19 cellular contexts compared by ENCODE assay signal in the genomic region with DNA sequence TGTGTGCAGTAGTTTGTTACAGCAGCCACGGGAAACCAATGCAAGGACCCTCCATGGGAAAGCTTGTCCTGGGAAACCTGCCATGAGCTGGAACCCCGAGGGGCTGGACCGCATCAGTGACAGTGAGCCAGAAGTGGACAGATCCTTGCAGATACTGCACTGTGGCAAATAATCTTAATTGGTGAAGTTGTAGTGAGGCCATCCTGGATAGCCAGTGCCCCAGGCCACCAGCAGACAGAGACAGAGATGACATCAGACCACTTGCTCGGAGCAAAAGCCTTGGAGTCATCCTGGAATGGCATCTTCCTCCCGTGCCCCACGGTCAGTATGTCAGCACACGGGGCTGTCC. TPM values are rescaled to one million over a fixed set of nuclear protein-coding genes. Genes with fewer than 3 reads are reported as not detected.
DNase-seq lines count a peak whose midpoint lies in the region; ATAC-seq and TF ChIP-seq lines count a peak whose summit lies in the region.
"Had no signal": no experiment of that assay in that cellular context is flagged by ENCODE, and none has a peak within 500 bp of the region (broad histone marks: within the 10 kb centered on the region; RNA-seq: fewer than 3 reads in every experiment).

No MANE protein-coding gene starts in this region.

- H4K91ac ChIP-seq in neuronal stem cell (ENCODE audit: low read depth, low read length, poor library complexity), result no peak overlapping the region

- peak; percentile 19; the same call in 2 of the 3 replicates for ATAC-seq in SK-N-SH treated with all-trans-retinoic acid at 6 μM for 48 hours

- no peak for TF ChIP-seq CTCF in right atrium auricular region (IDR thresholded peaks at IDR 0.05)

- no peak overlapping the region for H3K4me2 ChIP-seq in neuronal stem cell (ENCODE audit: insufficient read depth, low read length, poor library complexity, severe bottlenecking)

- no peak overlapping the region for H3K23ac ChIP-seq in neuronal stem cell (ENCODE audit: low read depth, low read length, poor library complexity)

- no peak overlapping the region for H2BK15ac ChIP-seq in neuronal stem cell (ENCODE audit: low read length)

- H3K4me1 ChIP-seq in right atrium auricular region (peaks cover 0 to 22% of the 10 kb centered on the region in 2 donors), neuronal stem cell (ENCODE audit: control insufficient read depth in 2 of 2, insufficient read depth in 1 of 2, low read depth in 1 of 2, low read length in 2 of 2) (peaks cover 0 to 14% of the 10 kb centered on the region in 2 donors)
- H3K4me1 ChIP-seq: HAP-1 had no signal

- no peak overlapping the region for H3K4me3 ChIP-seq in right atrium auricular region
- H3K4me3 ChIP-seq in H7 (ENCODE audit: insufficient read depth, low read depth, low read length), result no peak overlapping the region
- H3K4me3 ChIP-seq in neuronal stem cell (ENCODE audit: low read length in 2 of 2), result no peak overlapping the region
- H3K4me3 ChIP-seq: HAP-1, Peyer's patch had no signal

- intact Hi-C loops in cardiac septum (cut with DNase I), result loop anchor here (5.0 kb wide), 1 partner anchor 55 kb away; no protein-coding TSS in a partner anchor

- H3K36me3 ChIP-seq in right atrium auricular region (no peaks in the 10 kb centered on the region), H7 (replicated peaks; ENCODE audit: control insufficient read depth, insufficient read depth, low read length) (no peaks in the 10 kb centered on the region), neuronal stem cell (replicated peaks in 1 of 2; ENCODE audit: control insufficient read depth in 2 of 2, insufficient read depth in 2 of 2, low read length in 2 of 2) (no peaks in the 10 kb centered on the region)
- H3K36me3 ChIP-seq: HAP-1, Peyer's patch had no signal

- no peak overlapping the region for H2BK12ac ChIP-seq in neuronal stem cell (ENCODE audit: low read length)

- H2AFZ ChIP-seq in neuronal stem cell (ENCODE audit: low read length), result no peak overlapping the region

- no peak overlapping the region for H2BK120ac ChIP-seq in neuronal stem cell (ENCODE audit: low read depth, low read length)

- H3K27ac ChIP-seq in right atrium auricular region (no peak overlapping the region), neuronal stem cell (replicated peaks; ENCODE audit: low read length) (no peak overlapping the region)
- H3K27ac ChIP-seq: Peyer's patch had no signal

- no peak overlapping the region for H2BK5ac ChIP-seq in neuronal stem cell (ENCODE audit: low read length)

- H3K14ac ChIP-seq in neuronal stem cell (ENCODE audit: low read length), result no peak overlapping the region

- no peak overlapping the region for H4K8ac ChIP-seq in neuronal stem cell (ENCODE audit: low read depth, low read length)

- DNase-seq in cardiac septum (ENCODE audit: low spot score) (peak; percentile 54), right atrium auricular region (ENCODE audit: low spot score) (no peak), H7 (peak; percentile 17), neuronal stem cell (ENCODE audit: low spot score) (no peak), NCI-H1436 (lab: John Stamatoyannopoulos, UW) (no peak), cerebellar nuclear complex (lab: John Stamatoyannopoulos, UW) (no peak)
- DNase-seq in activated effector memory CD4-positive, alpha-beta T cell treated with Interleukin-2 at 50 U/mL for 16 hours, result no peak
- DNase-seq: CD4-positive, alpha-beta memory T cell; DND-41; Kasumi-1; NCI-H1694 treated with DMSO at 0.1 percent for 48 hours; NCI-H2081 treated with DMSO at 0.1 percent for 48 hours; NCI-H2171 treated with DMSO at 0.1 percent for 48 hours had no signal

- H3K9ac ChIP-seq in neuronal stem cell (ENCODE audit: low read depth, low read length, poor library complexity), result no peak overlapping the region

- no peaks in the 10 kb centered on the region for H3K9me3 ChIP-seq in right atrium auricular region
- H3K9me3 ChIP-seq in neuronal stem cell (replicated peaks in 1 of 2; ENCODE audit: control insufficient read depth in 2 of 2, insufficient read depth in 1 of 2, low read depth in 1 of 2, low read length in 2 of 2), result no peaks in the 10 kb centered on the region
- H3K9me3 ChIP-seq: Caco-2, HAP-1, Peyer's patch had no signal

- H3K27me3 ChIP-seq in right atrium auricular region, result no peaks in the 10 kb centered on the region
- no peaks in the 10 kb centered on the region for H3K27me3 ChIP-seq in H7 (ENCODE audit: control insufficient read depth, insufficient read depth, low read length)
- peaks cover 0 to 27% (median 0%) of the 10 kb centered on the region in 3 experiments for H3K27me3 ChIP-seq in neuronal stem cell (ENCODE audit: control insufficient read depth in 3 of 3, insufficient read depth in 3 of 3, low read depth in 1 of 3, low read length in 3 of 3)
- H3K27me3 ChIP-seq: Peyer's patch had no signal

- no peaks in the 10 kb centered on the region for H3K79me1 ChIP-seq in neuronal stem cell (ENCODE audit: low read depth, low read length)

- WGBS in neuronal stem cell (ENCODE audit: extremely low coverage in 2 of 2, insufficient read length in 2 of 2, insufficient replicate concordance in 1 of 2), 2 donors, result no CpG with 5 or more reads among the region's 7 CpGs

- H2AK5ac ChIP-seq in neuronal stem cell (ENCODE audit: low read depth, low read length), result peak overlapping the region; percentile 29

- no peak overlapping the region for H3K4ac ChIP-seq in neuronal stem cell (ENCODE audit: low read length)

- H3K18ac ChIP-seq in neuronal stem cell (ENCODE audit: low read length), result peak overlapping the region; percentile 62

TF ChIP-seq in SK-N-SH treated with all-trans-retinoic acid at 6 μM for 48 hours, 23 proteins besides CTCF, POLR2A, EP300 and RAD21 (continues in another document):
- TF ChIP-seq RARB (CRISPR knock-in tag; IDR thresholded peaks at IDR 0.05) (no peak), ZNF70 (CRISPR knock-in tag; IDR thresholded peaks at IDR 0.05) (no peak), ISL1 (CRISPR knock-in tag; IDR thresholded peaks at IDR 0.05) (no peak), POU6F1 (CRISPR knock-in tag; IDR thresholded peaks at IDR 0.05; ENCODE audit: borderline replicate concordance, low read depth) (no peak), ZNF565 (CRISPR knock-in tag; conservative IDR thresholded peaks at IDR 0.05; ENCODE audit: low read depth) (no peak), PPARA (CRISPR knock-in tag; IDR thresholded peaks at IDR 0.05; ENCODE audit: borderline replicate concordance) (no peak), TOX (CRISPR knock-in tag; IDR thresholded peaks at IDR 0.05; ENCODE audit: borderline replicate concordance) (no peak), GLIS3 (CRISPR knock-in tag; IDR thresholded peaks at IDR 0.05) (no peak), TCF4 (CRISPR knock-in tag; IDR thresholded peaks at IDR 0.05; ENCODE audit: borderline replicate concordance) (no peak), OSR1 (CRISPR knock-in tag; IDR thresholded peaks at IDR 0.05) (no peak), ESRRG (CRISPR knock-in tag; IDR thresholded peaks at IDR 0.05) (no peak), ZFP3 (CRISPR knock-in tag; IDR thresholded peaks at IDR 0.05) (no peak), ARNTL (CRISPR knock-in tag; IDR thresholded peaks at IDR 0.05; ENCODE audit: borderline replicate concordance, low read depth) (no peak), ZNF8 (CRISPR knock-in tag; IDR thresholded peaks at IDR 0.05) (no peak)
- TF ChIP-seq, protein P1, sequence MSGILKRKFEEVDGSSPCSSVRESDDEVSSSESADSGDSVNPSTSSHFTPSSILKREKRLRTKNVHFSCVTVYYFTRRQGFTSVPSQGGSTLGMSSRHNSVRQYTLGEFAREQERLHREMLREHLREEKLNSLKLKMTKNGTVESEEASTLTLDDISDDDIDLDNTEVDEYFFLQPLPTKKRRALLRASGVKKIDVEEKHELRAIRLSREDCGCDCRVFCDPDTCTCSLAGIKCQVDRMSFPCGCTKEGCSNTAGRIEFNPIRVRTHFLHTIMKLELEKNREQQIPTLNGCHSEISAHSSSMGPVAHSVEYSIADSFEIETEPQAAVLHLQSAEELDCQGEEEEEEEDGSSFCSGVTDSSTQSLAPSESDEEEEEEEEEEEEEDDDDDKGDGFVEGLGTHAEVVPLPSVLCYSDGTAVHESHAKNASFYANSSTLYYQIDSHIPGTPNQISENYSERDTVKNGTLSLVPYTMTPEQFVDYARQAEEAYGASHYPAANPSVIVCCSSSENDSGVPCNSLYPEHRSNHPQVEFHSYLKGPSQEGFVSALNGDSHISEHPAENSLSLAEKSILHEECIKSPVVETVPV (CRISPR knock-in tag; IDR thresholded peaks at IDR 0.05), result no peak

RNA-seq across cellular contexts. Expression of gene SORCS2, which starts 35.2 kb away (rescaled TPM):
- 6.9 TPM for total RNA-seq in cardiac septum
- total RNA-seq in right atrium auricular region, result 1 to 10 TPM; 1.5 to 1.7 TPM
- total RNA-seq in H7 (2014; rRNA removed; shearing (Covaris generic)), result 2.0 and 4.9 TPM in 2 replicates
- 2.9 TPM for polyA plus RNA-seq in neuronal stem cell (2013, experiment 1 of 2)
- polyA plus RNA-seq in neuronal stem cell (2013, experiment 2 of 2), result 2.9 TPM
- total RNA-seq: CD4-positive, alpha-beta memory T cell; MCF 10A had no signal
- polyA plus RNA-seq: CD4-positive, alpha-beta memory T cell; IgD-negative memory B cell had no signal

Comparison
In these comparisons a context has a peak if more than half of its experiments do, and no peak if none do; other contexts are left out.
1. DNase-seq: peak in cardiac septum (single experiment) and H7 (single experiment); none in right atrium auricular region (single experiment), neuronal stem cell (single experiment), NCI-H1436 (single experiment), activated effector memory CD4-positive, alpha-beta T cell treated with Interleukin-2 at 50 U/mL for 16 hours (single experiment) and cerebellar nuclear complex (0 of 2).